Comparison of ENCODE assay signal across 8 cellular contexts in genomic region chr15:61835476-61836106, GRCh38.
DNase-seq lines count a peak whose midpoint lies in the region; ATAC-seq, FAIRE-seq and TF ChIP-seq lines count a peak whose summit lies in the region.

No MANE protein-coding gene starts in this region.

- H3K27ac ChIP-seq in mammary epithelial cell (ENCODE audit: insufficient read depth, low read depth, low read length) (no peak overlapping the region), kidney (ENCODE audit: low read depth in 2 of 2, low read length in 2 of 2) (no peak overlapping the region)

- intact Hi-C loops in mammary epithelial cell (cut with micrococcal nuclease) = loop anchor here (1.0 to 2.0 kb wide), 5 partner anchors 214 to 1251 kb away; no protein-coding TSS in a partner anchor
- intact Hi-C loops in kidney (cut with DNase I) = no loop called here

- no peak overlapping the region for H3K4me2 ChIP-seq in mammary epithelial cell (ENCODE audit: insufficient read depth, low read depth, low read length)

- in situ Hi-C loops in mammary epithelial cell (cut with MboI; ENCODE audit: low sequenced_read_pairs in 2 of 2) = loop anchor here (10.0 to 25.0 kb wide), 5 partner anchors 323 to 1251 kb away; no protein-coding TSS in a partner anchor

- 4% methylated on average over 7 of the region's 9 CpGs for WGBS in mammary epithelial cell (ENCODE audit: low coverage, missing lambda C conversion rate)

- ATAC-seq in HG03108 (IDR thresholded peaks at IDR 0.05; ENCODE audit: unreplicated experiment) = no peak

- dilution Hi-C loops in mammary epithelial cell (cut with HindIII; ENCODE audit: low sequenced_read_pairs) = no loop called here

- no TSS peak for BruUV-seq in mammary epithelial cell (replicated peaks; lab: Mats Ljungman, UMichigan)

- TF ChIP-seq CTCF in mammary epithelial cell (conservative IDR thresholded peaks at IDR 0.05 in 1 of 2, IDR thresholded peaks at IDR 0.05 in 1 of 2; ENCODE audit: extremely low read depth in 1 of 2, insufficient read depth in 1 of 2, low read depth in 1 of 2, low read length in 2 of 2) = peak; percentile 88 to 94
- TF ChIP-seq CTCF in kidney (IDR thresholded peaks at IDR 0.05; ENCODE audit: borderline replicate concordance, extremely low read depth, insufficient read depth) = peak; percentile 85

- CTCF ChIA-PET in mammary epithelial cell (lab: Charles Lee; ENCODE audit: low non-redundant PET) = interaction anchor here (0.5 kb wide), 1 partner anchor 102 kb away, joined by 3 read pairs; no protein-coding TSS in a partner anchor

- H3K9ac ChIP-seq in mammary epithelial cell (ENCODE audit: insufficient read depth, low read length) (no peak overlapping the region), kidney (ENCODE audit: low read length in 2 of 2) (no peak overlapping the region)

- H3K4me1 ChIP-seq in mammary epithelial cell (ENCODE audit: insufficient read depth, low read length) = peaks cover 3% of the 10 kb centered on the region
- H3K4me1 ChIP-seq in kidney (ENCODE audit: control insufficient read depth in 1 of 2, insufficient read depth in 1 of 2, low read depth in 1 of 2, low read length in 2 of 2) = no peaks in the 10 kb centered on the region

- H2AFZ ChIP-seq in mammary epithelial cell (ENCODE audit: low read depth, low read length) = peak overlapping the region; percentile 61

- H3K9me3 ChIP-seq in mammary epithelial cell (replicated peaks; ENCODE audit: insufficient read depth, low read length) (no peaks in the 10 kb centered on the region), kidney (ENCODE audit: control insufficient read depth in 1 of 2, low read length in 2 of 2) (no peaks in the 10 kb centered on the region)

- DNase-seq in NCI-H2081 (lab: John Stamatoyannopoulos, UW) (peak; percentile 61 to 63), NCI-H2081 treated with DMSO at 0.1 percent for 48 hours (lab: John Stamatoyannopoulos, UW) (no peak), NCI-H1694 (lab: John Stamatoyannopoulos, UW) (peak; percentile 28), UCSD-AML1 (lab: John Stamatoyannopoulos, UW; ENCODE audit: unreplicated experiment) (peak; percentile 39), mammary epithelial cell (peak; percentile 33), kidney (no peak)
- peak; percentile 34 to 39 for DNase-seq in stimulated activated CD4-positive, alpha-beta T cell treated with anti-CD3 and anti-CD28 coated beads, Interleukin-1b, Interleukin-23, amount 100 ng/mL, for 4 hours (ENCODE audit: low read depth in 2 of 2)

- H3K27me3 ChIP-seq in mammary epithelial cell (ENCODE audit: insufficient read depth, low read length) = no peaks in the 10 kb centered on the region

- no peaks in the 10 kb centered on the region for H4K20me1 ChIP-seq in mammary epithelial cell (ENCODE audit: insufficient read depth, low read length)

- no peak overlapping the region for H3K4me3 ChIP-seq in mammary epithelial cell (replicated peaks in 1 of 3; ENCODE audit: insufficient read depth in 1 of 3, low read depth in 2 of 3, low read length in 3 of 3)
- H3K4me3 ChIP-seq in kidney (ENCODE audit: low read length in 2 of 2) = no peak overlapping the region

- no peak for FAIRE-seq in kidney (lab: Jason Lieb, UNC)

- H3K36me3 ChIP-seq in mammary epithelial cell (ENCODE audit: insufficient read depth, low read length) (no peaks in the 10 kb centered on the region), kidney (ENCODE audit: control insufficient read depth in 1 of 2, insufficient read depth in 2 of 2, low read length in 2 of 2) (no peaks in the 10 kb centered on the region)

- no peaks in the 10 kb centered on the region for H3K79me2 ChIP-seq in mammary epithelial cell (ENCODE audit: insufficient read depth, low read length)

Comparison
In these comparisons a context has a peak if more than half of its experiments do, and no peak if none do; other contexts are left out.
1. DNase-seq: peak in NCI-H2081 (2 of 2), NCI-H1694 (single experiment), UCSD-AML1 (single experiment), mammary epithelial cell (single experiment) and stimulated activated CD4-positive, alpha-beta T cell treated with anti-CD3 and anti-CD28 coated beads, Interleukin-1b, Interleukin-23, amount 100 ng/mL, for 4 hours (2 of 2); none in NCI-H2081 treated with DMSO at 0.1 percent for 48 hours (single experiment) and kidney (single experiment).